In the genomic region with DNA sequence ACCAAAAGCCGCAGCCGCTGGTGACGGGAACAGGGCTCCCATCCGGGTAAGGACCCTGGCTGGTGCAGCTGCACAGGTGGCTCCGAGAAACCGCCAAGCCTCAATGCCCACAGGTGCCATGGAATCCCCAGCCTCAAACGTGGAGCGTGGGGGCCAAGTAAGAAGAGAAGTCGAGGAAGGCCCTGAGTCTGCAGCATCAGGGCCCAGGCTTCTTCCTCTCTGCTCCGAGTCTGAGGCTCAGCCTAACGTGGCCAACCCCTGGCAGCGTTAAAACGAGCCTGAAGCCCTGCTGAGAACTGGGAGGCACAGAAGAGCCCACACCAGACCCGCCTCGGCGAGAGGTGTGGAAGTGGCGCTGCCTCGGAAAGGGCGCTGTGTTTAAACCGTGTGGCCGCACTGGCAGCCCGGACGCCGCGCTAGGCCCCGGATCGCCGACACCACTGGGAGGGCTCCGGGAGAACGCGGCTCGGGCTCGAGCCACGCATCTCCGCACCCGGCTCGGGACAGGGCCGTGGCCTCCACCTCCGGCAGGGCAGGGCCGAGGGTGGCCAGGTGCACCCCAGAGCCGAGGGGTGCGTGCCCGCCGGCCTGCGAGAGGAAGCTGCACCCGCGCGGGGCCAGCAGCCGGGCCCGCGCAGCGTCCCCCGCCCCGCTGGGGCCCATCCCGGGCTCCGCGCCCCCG, we compare ENCODE assay signal across 1 cellular context.
TF ChIP-seq lines count a peak whose summit lies in the region.

No MANE protein-coding gene starts in this region.

TF ChIP-seq in K562, 482 proteins besides CTCF, POLR2A, EP300 and RAD21 (continued from another document):
- TF ChIP-seq, protein P1, sequence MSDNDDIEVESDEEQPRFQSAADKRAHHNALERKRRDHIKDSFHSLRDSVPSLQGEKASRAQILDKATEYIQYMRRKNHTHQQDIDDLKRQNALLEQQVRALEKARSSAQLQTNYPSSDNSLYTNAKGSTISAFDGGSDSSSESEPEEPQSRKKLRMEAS (CRISPR knock-in tag; IDR thresholded peaks at IDR 0.05), result peak; percentile 23; the same call in 1 of the 2 replicates
- TF ChIP-seq SIN3A (IDR thresholded peaks at IDR 0.05; ENCODE audit: borderline replicate concordance in 2 of 2, control insufficient read depth in 1 of 2, low read depth in 2 of 2, low read length in 2 of 2) (peak in 1 of 2 experiments; percentile 21; a peak in 2 of 4 replicates), ZC3H4 (CRISPR knock-in tag; IDR thresholded peaks at IDR 0.05; ENCODE audit: borderline replicate concordance) (no peak), NR3C1 (CRISPR knock-in tag; IDR thresholded peaks at IDR 0.05) (peak; percentile 82; the same call in 1 of the 2 replicates), ZNF696 (CRISPR knock-in tag; conservative IDR thresholded peaks at IDR 0.05) (no peak), ZKSCAN3 (CRISPR knock-in tag; IDR thresholded peaks at IDR 0.05) (no peak), NRF1 (conservative IDR thresholded peaks at IDR 0.05 in 1 of 2, IDR thresholded peaks at IDR 0.05 in 1 of 2) (peak in 1 of 2 experiments; percentile 17; a peak in 1 of 4 replicates), ARNT (IDR thresholded peaks at IDR 0.05) (no peak), ZKSCAN8 (CRISPR knock-in tag; IDR thresholded peaks at IDR 0.05) (no peak), RB1 (IDR thresholded peaks at IDR 0.05; ENCODE audit: low read depth) (peak; percentile 38; the same call in 1 of the 2 replicates), CHD1 (IDR thresholded peaks at IDR 0.05; ENCODE audit: low read length) (peak; percentile 79), FOXK2 (conservative IDR thresholded peaks at IDR 0.05 in 1 of 2, IDR thresholded peaks at IDR 0.05 in 1 of 2; ENCODE audit: low read depth in 2 of 2) (no peak), SREBF1 (IDR thresholded peaks at IDR 0.05; ENCODE audit: borderline replicate concordance, low read depth, low read length) (no peak), RBFOX2 (IDR thresholded peaks at IDR 0.05; ENCODE audit: low read depth, low read length) (peak; percentile 72), PRPF4 (IDR thresholded peaks at IDR 0.05; ENCODE audit: insufficient read depth, low read depth, low read length, poor library complexity, severe bottlenecking) (peak; percentile 4), NR2C1 (IDR thresholded peaks at IDR 0.05) (no peak), NR2C1 (tag; IDR thresholded peaks at IDR 0.05) (no peak), GABPB2 (CRISPR knock-in tag; conservative IDR thresholded peaks at IDR 0.05) (no peak), CC2D1A (IDR thresholded peaks at IDR 0.05) (no peak), ZNF41 (CRISPR knock-in tag; conservative IDR thresholded peaks at IDR 0.05) (no peak), HNRNPL (IDR thresholded peaks at IDR 0.05; ENCODE audit: low read depth, low read length) (no peak)
- TF ChIP-seq, protein P2, sequence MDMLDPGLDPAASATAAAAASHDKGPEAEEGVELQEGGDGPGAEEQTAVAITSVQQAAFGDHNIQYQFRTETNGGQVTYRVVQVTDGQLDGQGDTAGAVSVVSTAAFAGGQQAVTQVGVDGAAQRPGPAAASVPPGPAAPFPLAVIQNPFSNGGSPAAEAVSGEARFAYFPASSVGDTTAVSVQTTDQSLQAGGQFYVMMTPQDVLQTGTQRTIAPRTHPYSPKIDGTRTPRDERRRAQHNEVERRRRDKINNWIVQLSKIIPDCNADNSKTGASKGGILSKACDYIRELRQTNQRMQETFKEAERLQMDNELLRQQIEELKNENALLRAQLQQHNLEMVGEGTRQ (CRISPR knock-in tag; IDR thresholded peaks at IDR 0.05), result no peak
- TF ChIP-seq, protein P3, sequence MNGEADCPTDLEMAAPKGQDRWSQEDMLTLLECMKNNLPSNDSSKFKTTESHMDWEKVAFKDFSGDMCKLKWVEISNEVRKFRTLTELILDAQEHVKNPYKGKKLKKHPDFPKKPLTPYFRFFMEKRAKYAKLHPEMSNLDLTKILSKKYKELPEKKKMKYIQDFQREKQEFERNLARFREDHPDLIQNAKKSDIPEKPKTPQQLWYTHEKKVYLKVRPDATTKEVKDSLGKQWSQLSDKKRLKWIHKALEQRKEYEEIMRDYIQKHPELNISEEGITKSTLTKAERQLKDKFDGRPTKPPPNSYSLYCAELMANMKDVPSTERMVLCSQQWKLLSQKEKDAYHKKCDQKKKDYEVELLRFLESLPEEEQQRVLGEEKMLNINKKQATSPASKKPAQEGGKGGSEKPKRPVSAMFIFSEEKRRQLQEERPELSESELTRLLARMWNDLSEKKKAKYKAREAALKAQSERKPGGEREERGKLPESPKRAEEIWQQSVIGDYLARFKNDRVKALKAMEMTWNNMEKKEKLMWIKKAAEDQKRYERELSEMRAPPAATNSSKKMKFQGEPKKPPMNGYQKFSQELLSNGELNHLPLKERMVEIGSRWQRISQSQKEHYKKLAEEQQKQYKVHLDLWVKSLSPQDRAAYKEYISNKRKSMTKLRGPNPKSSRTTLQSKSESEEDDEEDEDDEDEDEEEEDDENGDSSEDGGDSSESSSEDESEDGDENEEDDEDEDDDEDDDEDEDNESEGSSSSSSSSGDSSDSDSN (IDR thresholded peaks at IDR 0.05; ENCODE audit: borderline replicate concordance in 1 of 2, low read depth in 2 of 2, low read length in 2 of 2), result 0 out of 4 replicates have a peak, but pooled peaks of 1 of the 2 experiments have one; percentile 32
